In genomic region chr11:59706518-59707285, GRCh38 we compare ENCODE assay signal across 11 cellular contexts. TPM values are rescaled to one million over a fixed set of nuclear protein-coding genes. Genes with fewer than 3 reads are reported as not detected.
DNase-seq lines count a peak whose midpoint lies in the region; ATAC-seq, FAIRE-seq and TF ChIP-seq lines count a peak whose summit lies in the region.
"Had no signal": no experiment of that assay in that cellular context is flagged by ENCODE, and none has a peak within 500 bp of the region (broad histone marks: within the 10 kb centered on the region; RNA-seq: fewer than 3 reads in every experiment).

No MANE protein-coding gene starts in this region.

- intact Hi-C loops in Right ventricle myocardium inferior (cut with DNase I) = no loop called here

- FAIRE-seq in GM12892 (lab: Jason Lieb, UNC) = no peak

- DNase-seq in AG08396 (ENCODE audit: low spot score) (peak; percentile 52), HUDEP-2 (lab: John Stamatoyannopoulos, UW; ENCODE audit: unreplicated experiment in 76 of 76) (peak in 75 of 76 experiments; percentile 2 to 96 (median 85)), astrocyte of the hippocampus (ENCODE audit: low read depth, low spot score) (peak; percentile 52), kidney tubule cell (ENCODE audit: low spot score) (peak; percentile 95), GM12892 (ENCODE audit: insufficient read length) (no peak), NCI-H748 treated with DMSO at 0.1 percent for 48 hours (lab: John Stamatoyannopoulos, UW) (no peak), Right ventricle myocardium inferior (ENCODE audit: missing footprints) (no peak), NCI-H2171 (lab: John Stamatoyannopoulos, UW) (no peak)
- DNase-seq: activated effector memory CD4-positive, alpha-beta T cell treated with anti-CD3 and anti-CD28 coated beads, Interleukin-2, amount 50 U/mL, for 16 hours; H9 had no signal

- no peak for TF ChIP-seq POLR2A in GM12892 (IDR thresholded peaks at IDR 0.05; ENCODE audit: low read depth, low read length)

- ATAC-seq in Right ventricle myocardium inferior = no peak

RNA-seq across cellular contexts. Expression of gene OR10V1, which starts 6.9 kb away (rescaled TPM):
- not detected for polyA plus RNA-seq in GM12892 (2012; ENCODE audit: missing spikeins)
- total RNA-seq in Right ventricle myocardium inferior = not detected
- total RNA-seq: H9, NCI-H460 had no signal

RNA-seq across cellular contexts. Expression of gene PATL1, which starts 37.9 kb away (rescaled TPM):
- polyA plus RNA-seq in GM12892 (2012; ENCODE audit: missing spikeins) = 31.9 TPM
- 22.3 TPM for total RNA-seq in Right ventricle myocardium inferior

RNA-seq across cellular contexts. Expression of gene STX3, which starts 48.5 kb away (rescaled TPM):
- 1.6 TPM for polyA plus RNA-seq in GM12892 (2012; ENCODE audit: missing spikeins)
- 8.4 TPM for total RNA-seq in Right ventricle myocardium inferior

Comparison
In these comparisons a context has a peak if more than half of its experiments do, and no peak if none do; other contexts are left out.
1. DNase-seq: peak in AG08396 (single experiment), HUDEP-2 (75 of 76), astrocyte of the hippocampus (single experiment) and kidney tubule cell (single experiment); none in GM12892 (single experiment), NCI-H748 treated with DMSO at 0.1 percent for 48 hours (single experiment), Right ventricle myocardium inferior (single experiment) and NCI-H2171 (single experiment).